16 cellular contexts compared by ENCODE assay signal in the genomic region with DNA sequence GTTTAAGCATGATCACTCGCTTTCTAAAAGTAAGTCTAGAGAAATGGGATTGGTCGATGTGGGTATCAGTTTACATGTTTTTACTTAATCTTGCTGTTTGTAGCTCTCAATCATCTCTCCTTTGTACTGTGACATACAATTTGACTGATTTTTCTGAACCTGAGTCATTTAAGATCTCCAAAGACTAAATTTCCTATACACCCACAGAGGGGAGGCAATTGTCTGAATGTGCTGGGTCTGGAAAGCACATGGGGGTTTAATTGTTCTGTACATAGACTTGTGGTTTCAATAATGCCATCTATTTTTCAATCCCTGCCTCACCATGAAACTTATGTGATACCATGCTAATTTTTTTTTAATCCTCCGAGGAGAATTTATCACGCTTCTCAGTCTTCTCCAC.
A peak's percentile ranks its signal among the peaks of the same experiment; 100 is the strongest.
DNase-seq lines count a peak whose midpoint lies in the region; ATAC-seq and TF ChIP-seq lines count a peak whose summit lies in the region.
"Had no signal": no experiment of that assay in that cellular context is flagged by ENCODE, and none has a peak within 500 bp of the region (broad histone marks: within the 10 kb centered on the region; RNA-seq: fewer than 3 reads in every experiment).

No MANE protein-coding gene starts in this region.

- H3K4me3 Mint-ChIP-seq in activated CD4-positive, alpha-beta T cell treated with anti-CD3 and anti-CD28 coated beads for 36 hours = no peak overlapping the region
- H3K4me3 Mint-ChIP-seq in activated CD4-positive, alpha-beta T cell treated with anti-CD3 and anti-CD28 coated beads, Interleukin-2, amount 10 ng/mL, durations not matched to agents 24 days and 14 days = no peak overlapping the region
- H3K4me3 Mint-ChIP-seq in activated naive CD8-positive, alpha-beta T cell treated with anti-CD3 and anti-CD28 coated beads, Interleukin-2, amount 50 U/mL, for 24 hours = no peak overlapping the region
- H3K4me3 Mint-ChIP-seq in glutamatergic neuron (ENCODE audit: unreplicated experiment) = no peak overlapping the region
- H3K4me3 Mint-ChIP-seq: HFFc6 had no signal

- POLR2A ChIA-PET in activated CD4-positive, alpha-beta T cell treated with anti-CD3 and anti-CD28 coated beads for 36 hours (lab: Charles Lee) = no interaction called here
- POLR2A ChIA-PET in A673 (lab: Charles Lee; ENCODE audit: low non-redundant PET) = no interaction called here

- intact Hi-C loops in activated CD4-positive, alpha-beta T cell treated with anti-CD3 and anti-CD28 coated beads for 36 hours (cut with DNase I, micrococcal nuclease) = loop anchor here in 1 of 2 experiments (5.0 kb wide), 1 partner anchor 63 kb away; no protein-coding TSS in a partner anchor
- intact Hi-C loops in activated CD4-positive, alpha-beta T cell treated with anti-CD3 and anti-CD28 coated beads, Interleukin-2, amount 10 ng/mL, durations not matched to agents 24 days and 14 days (cut with micrococcal nuclease) = loop anchor here (2.0 kb wide), 1 partner anchor 63 kb away; no protein-coding TSS in a partner anchor
- intact Hi-C loops in A673 (cut with micrococcal nuclease; ENCODE audit: unreplicated experiment) = no loop called here

- WGBS in suprapubic skin = 93% methylated on average over 4 of the region's 4 CpGs

- DNase-seq in activated CD4-positive, alpha-beta T cell treated with anti-CD3 and anti-CD28 coated beads for 36 hours = no peak
- no peak for DNase-seq in activated CD4-positive, alpha-beta T cell treated with anti-CD3 and anti-CD28 coated beads, Interleukin-2, amount 10 ng/mL, durations not matched to agents 24 days and 14 days
- DNase-seq in A673 (ENCODE audit: low spot score) (peak; percentile 69), glutamatergic neuron (no peak), suprapubic skin (ENCODE audit: low spot score in 2 of 2) (no peak)
- no peak for DNase-seq in activated naive CD8-positive, alpha-beta T cell treated with anti-CD3 and anti-CD28 coated beads, Interleukin-2, amount 50 U/mL, for 24 hours
- DNase-seq: BE2C, DMS 273 treated with DMSO at 0.1 percent for 48 hours, HFFc6, NCI-H1048, NCI-H1436 treated with DMSO at 0.1 percent for 48 hours, NCI-H2029 treated with DMSO at 0.1 percent for 48 hours, NCI-H510A treated with DMSO at 0.1 percent for 48 hours had no signal

- H2AFZ ChIP-seq in KMS-11 (ENCODE audit: low read depth) = no peak overlapping the region

- H3K9me3 Mint-ChIP-seq in activated CD4-positive, alpha-beta T cell treated with anti-CD3 and anti-CD28 coated beads for 36 hours (ENCODE audit: low read depth) = no peaks in the 10 kb centered on the region
- H3K9me3 Mint-ChIP-seq in activated CD4-positive, alpha-beta T cell treated with anti-CD3 and anti-CD28 coated beads, Interleukin-2, amount 10 ng/mL, durations not matched to agents 24 days and 14 days = no peaks in the 10 kb centered on the region
- H3K9me3 Mint-ChIP-seq in activated naive CD8-positive, alpha-beta T cell treated with anti-CD3 and anti-CD28 coated beads, Interleukin-2, amount 50 U/mL, for 24 hours = no peaks in the 10 kb centered on the region
- H3K9me3 Mint-ChIP-seq in glutamatergic neuron (ENCODE audit: unreplicated experiment) = no peaks in the 10 kb centered on the region
- H3K9me3 Mint-ChIP-seq: HFFc6 had no signal

- H3K9me3 ChIP-seq in A673 (ENCODE audit: low read depth, low read length, poor library complexity, severe bottlenecking) (no peaks in the 10 kb centered on the region), suprapubic skin (no peaks in the 10 kb centered on the region)
- H3K9me3 ChIP-seq: BE2C had no signal

- H3K27me3 ChIP-seq in A673 (replicated peaks; ENCODE audit: insufficient read depth, low read depth, low read length, poor library complexity) (no peaks in the 10 kb centered on the region), KMS-11 (ENCODE audit: insufficient read depth, low read depth) (no peaks in the 10 kb centered on the region), suprapubic skin (no peaks in the 10 kb centered on the region)
- H3K27me3 ChIP-seq: BE2C had no signal

- CTCF ChIA-PET in activated CD4-positive, alpha-beta T cell treated with anti-CD3 and anti-CD28 coated beads for 36 hours (lab: Charles Lee) = no interaction called here
- CTCF ChIA-PET in A673 (lab: Charles Lee) = no interaction called here

- TF ChIP-seq CTCF in A673 (conservative IDR thresholded peaks at IDR 0.05; ENCODE audit: low read depth, low read length) (no peak), KMS-11 (conservative IDR thresholded peaks at IDR 0.05; ENCODE audit: low read depth, low read length) (no peak), glutamatergic neuron (IDR thresholded peaks at IDR 0.05; ENCODE audit: partially characterized antibody, unreplicated experiment) (no peak), suprapubic skin (IDR thresholded peaks at IDR 0.05) (no peak)

- H3K36me3 Mint-ChIP-seq in activated CD4-positive, alpha-beta T cell treated with anti-CD3 and anti-CD28 coated beads for 36 hours (ENCODE audit: low read depth) = peaks cover 27% of the 10 kb centered on the region
- peaks cover 20% of the 10 kb centered on the region for H3K36me3 Mint-ChIP-seq in activated CD4-positive, alpha-beta T cell treated with anti-CD3 and anti-CD28 coated beads, Interleukin-2, amount 10 ng/mL, durations not matched to agents 24 days and 14 days (ENCODE audit: low read depth)
- peaks cover 19% of the 10 kb centered on the region for H3K36me3 Mint-ChIP-seq in activated naive CD8-positive, alpha-beta T cell treated with anti-CD3 and anti-CD28 coated beads, Interleukin-2, amount 50 U/mL, for 24 hours (ENCODE audit: low read depth)
- no peaks in the 10 kb centered on the region for H3K36me3 Mint-ChIP-seq in glutamatergic neuron (ENCODE audit: unreplicated experiment)

- H3K9ac ChIP-seq in KMS-11 = no peak overlapping the region

- H4K20me1 ChIP-seq in KMS-11 (ENCODE audit: insufficient read depth) = no peaks in the 10 kb centered on the region

- no peak for TF ChIP-seq EP300 in suprapubic skin (IDR thresholded peaks at IDR 0.05)

- peaks cover 43% of the 10 kb centered on the region for H3K4me1 Mint-ChIP-seq in activated CD4-positive, alpha-beta T cell treated with anti-CD3 and anti-CD28 coated beads for 36 hours
- H3K4me1 Mint-ChIP-seq in activated CD4-positive, alpha-beta T cell treated with anti-CD3 and anti-CD28 coated beads, Interleukin-2, amount 10 ng/mL, durations not matched to agents 24 days and 14 days = peaks cover 41% of the 10 kb centered on the region
- peaks cover 49% of the 10 kb centered on the region for H3K4me1 Mint-ChIP-seq in activated naive CD8-positive, alpha-beta T cell treated with anti-CD3 and anti-CD28 coated beads, Interleukin-2, amount 50 U/mL, for 24 hours
- no peaks in the 10 kb centered on the region for H3K4me1 Mint-ChIP-seq in glutamatergic neuron (ENCODE audit: low read depth, unreplicated experiment)

- H3K4me3 ChIP-seq in A673 (ENCODE audit: low read depth, low read length, poor library complexity, severe bottlenecking) = no peak overlapping the region
- H3K4me3 ChIP-seq in KMS-11 (IDR thresholded peaks at IDR 0.05; ENCODE audit: insufficient read depth, low read depth, low read length) = no peak overlapping the region
- H3K4me3 ChIP-seq in suprapubic skin = no peak overlapping the region

- no peaks in the 10 kb centered on the region for H3K79me2 ChIP-seq in KMS-11 (ENCODE audit: insufficient read depth, low read depth)

- H3K4me1 ChIP-seq in A673 (ENCODE audit: insufficient read depth, low read length, poor library complexity, severe bottlenecking) = peaks cover 37% of the 10 kb centered on the region
- peaks cover 35% of the 10 kb centered on the region for H3K4me1 ChIP-seq in KMS-11 (ENCODE audit: low read depth, poor library complexity, severe bottlenecking)
- H3K4me1 ChIP-seq in suprapubic skin = no peaks in the 10 kb centered on the region
- H3K4me1 ChIP-seq: BE2C had no signal

- no TSS peak for BruUV-seq in A673 (replicated peaks; lab: Mats Ljungman, UMichigan)

- H3K36me3 ChIP-seq in A673 (ENCODE audit: insufficient read depth, low read length, poor library complexity, severe bottlenecking) (peaks cover 8% of the 10 kb centered on the region), KMS-11 (ENCODE audit: insufficient read depth) (no peaks in the 10 kb centered on the region), suprapubic skin (no peaks in the 10 kb centered on the region)
- H3K36me3 ChIP-seq: BE2C had no signal

- H3K27ac Mint-ChIP-seq in activated CD4-positive, alpha-beta T cell treated with anti-CD3 and anti-CD28 coated beads for 36 hours = peak overlapping the region; percentile 2
- no peak overlapping the region for H3K27ac Mint-ChIP-seq in activated CD4-positive, alpha-beta T cell treated with anti-CD3 and anti-CD28 coated beads, Interleukin-2, amount 10 ng/mL, durations not matched to agents 24 days and 14 days
- peak overlapping the region; percentile 20 for H3K27ac Mint-ChIP-seq in activated naive CD8-positive, alpha-beta T cell treated with anti-CD3 and anti-CD28 coated beads, Interleukin-2, amount 50 U/mL, for 24 hours
- H3K27ac Mint-ChIP-seq in glutamatergic neuron (ENCODE audit: unreplicated experiment) = no peak overlapping the region
- H3K27ac Mint-ChIP-seq: HFFc6 had no signal

- no peak for TF ChIP-seq POLR2A in suprapubic skin (IDR thresholded peaks at IDR 0.05)

- H3K27me3 Mint-ChIP-seq in activated CD4-positive, alpha-beta T cell treated with anti-CD3 and anti-CD28 coated beads for 36 hours = no peaks in the 10 kb centered on the region
- H3K27me3 Mint-ChIP-seq in activated CD4-positive, alpha-beta T cell treated with anti-CD3 and anti-CD28 coated beads, Interleukin-2, amount 10 ng/mL, durations not matched to agents 24 days and 14 days = no peaks in the 10 kb centered on the region
- H3K27me3 Mint-ChIP-seq in activated naive CD8-positive, alpha-beta T cell treated with anti-CD3 and anti-CD28 coated beads, Interleukin-2, amount 50 U/mL, for 24 hours = no peaks in the 10 kb centered on the region
- no peaks in the 10 kb centered on the region for H3K27me3 Mint-ChIP-seq in glutamatergic neuron (ENCODE audit: unreplicated experiment)

- H3K27ac ChIP-seq in A673 (ENCODE audit: low read depth, low read length, poor library complexity, severe bottlenecking) = no peak overlapping the region
- H3K27ac ChIP-seq in KMS-11 = no peak overlapping the region
- no peak overlapping the region for H3K27ac ChIP-seq in suprapubic skin
- H3K27ac ChIP-seq: 22Rv1 had no signal

- peak overlapping the region; percentile 11; the same call in 1 of the 2 replicates for H3K4me2 ChIP-seq in KMS-11

- peak; percentile 71 for ATAC-seq in activated CD4-positive, alpha-beta T cell treated with anti-CD3 and anti-CD28 coated beads for 36 hours
- peak; percentile 63 for ATAC-seq in activated naive CD8-positive, alpha-beta T cell treated with anti-CD3 and anti-CD28 coated beads, Interleukin-2, amount 50 U/mL, for 24 hours
- no peak for ATAC-seq in HG03280 (IDR thresholded peaks at IDR 0.05; ENCODE audit: unreplicated experiment)

Comparison
In these comparisons a context has a peak if more than half of its experiments do, and no peak if none do; other contexts are left out.
1. H3K27ac Mint-ChIP-seq: peak in activated CD4-positive, alpha-beta T cell treated with anti-CD3 and anti-CD28 coated beads for 36 hours (single experiment) and activated naive CD8-positive, alpha-beta T cell treated with anti-CD3 and anti-CD28 coated beads, Interleukin-2, amount 50 U/mL, for 24 hours (single experiment); none in activated CD4-positive, alpha-beta T cell treated with anti-CD3 and anti-CD28 coated beads, Interleukin-2, amount 10 ng/mL, durations not matched to agents 24 days and 14 days (single experiment) and glutamatergic neuron (single experiment).